In the genomic region with DNA sequence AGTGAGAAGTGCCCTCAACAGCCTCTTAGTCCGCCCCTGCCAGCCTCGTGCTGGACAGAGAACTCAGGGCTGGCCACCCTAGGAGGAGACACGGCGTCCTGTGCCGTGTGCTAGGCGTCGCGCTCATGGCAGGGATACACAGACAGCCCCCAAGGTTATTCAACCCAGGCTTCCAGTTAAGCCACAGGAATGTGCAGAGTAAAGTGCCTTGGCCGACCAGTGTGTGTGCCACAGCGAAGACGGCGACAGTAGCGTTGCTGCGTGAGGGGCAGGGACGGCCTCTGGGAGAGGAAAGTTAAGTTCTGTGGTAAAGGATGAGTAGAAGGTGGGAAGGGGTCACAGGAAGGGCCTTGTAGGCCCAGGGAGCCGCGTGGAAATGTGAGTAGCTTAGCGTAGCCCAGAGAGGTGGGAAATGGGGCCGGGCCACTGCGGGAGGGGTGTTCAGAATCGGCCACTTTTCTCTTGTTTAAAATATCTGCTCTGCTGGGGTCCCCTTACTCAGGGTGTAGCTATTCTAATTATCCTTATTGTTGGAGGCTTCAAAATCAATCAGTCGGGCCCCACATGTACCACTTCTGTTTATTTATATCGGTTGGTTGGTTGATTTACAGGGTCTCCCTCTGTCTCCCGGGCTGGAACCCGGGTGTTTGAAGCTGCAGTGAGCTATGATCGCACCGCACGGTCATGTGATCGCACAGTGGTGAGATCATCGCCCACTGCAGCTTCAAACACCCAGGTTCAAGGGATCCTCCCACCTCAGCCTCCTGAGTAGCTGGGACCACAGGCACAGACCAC, we compare ENCODE assay signal across 17 cellular contexts. TPM values are rescaled to one million over a fixed set of nuclear protein-coding genes. Genes with fewer than 3 reads are reported as not detected.
DNase-seq lines count a peak whose midpoint lies in the region; ATAC-seq and TF ChIP-seq lines count a peak whose summit lies in the region.
"Had no signal": no experiment of that assay in that cellular context is flagged by ENCODE, and none has a peak within 500 bp of the region (broad histone marks: within the 10 kb centered on the region; RNA-seq: fewer than 3 reads in every experiment).

No MANE protein-coding gene starts in this region.

- H2AK5ac ChIP-seq in neuronal stem cell (ENCODE audit: low read depth, low read length): peak overlapping the region; percentile 89

- H3K27me3 ChIP-seq in adrenal gland: no peaks in the 10 kb centered on the region
- H3K27me3 ChIP-seq in neuronal stem cell (ENCODE audit: control insufficient read depth in 3 of 3, insufficient read depth in 3 of 3, low read depth in 1 of 3, low read length in 3 of 3): no peaks in the 10 kb centered on the region
- H3K27me3 ChIP-seq in upper lobe of left lung: no peaks in the 10 kb centered on the region
- H3K27me3 ChIP-seq: BLaER1 treated with 17β-estradiol and CSF1 and Interleukin-3, amounts not matched to agents 10 nM and 100 nM had no signal

- DNase-seq in adrenal gland: peak in 3 of 7 donors; percentile 36 to 44 (median 41)
- peak; percentile 24 for DNase-seq in fibroblast of villous mesenchyme (ENCODE audit: low read depth)
- no peak for DNase-seq in neuronal stem cell (ENCODE audit: low spot score)
- DNase-seq in upper lobe of left lung: no peak
- no peak for DNase-seq in cerebellum (ENCODE audit: low spot score)
- DNase-seq in GM10266 (ENCODE audit: extremely low spot score): no peak
- DNase-seq: activated CD4-positive, alpha-beta T cell treated with anti-CD3 and anti-CD28 coated beads, Interleukin-2, amount 10 ng/mL, durations not matched to agents 24 days and 14 days; activated T-cell treated with anti-CD3 and anti-CD28 coated beads, Interleukin-2, amount 50 U/mL, for 1 hour; central memory CD4-positive, alpha-beta T cell; HFFc6; KG1; NCI-H1105 treated with DMSO at 0.1 percent for 48 hours; NCI-H226; SHP77 treated with DMSO at 0.1 percent for 48 hours; stimulated activated CD4-positive, alpha-beta T cell treated with anti-CD3 and anti-CD28 coated beads, Interleukin-4, amount 100 ng/mL, for 1 hour had no signal

- no peak for TF ChIP-seq EP300 in upper lobe of left lung (IDR thresholded peaks at IDR 0.05)

- H3K18ac ChIP-seq in neuronal stem cell (ENCODE audit: low read length): no peak overlapping the region

- H2BK120ac ChIP-seq in neuronal stem cell (ENCODE audit: low read depth, low read length): peak overlapping the region; percentile 27

- H3K9ac ChIP-seq in neuronal stem cell (ENCODE audit: low read depth, low read length, poor library complexity): peak overlapping the region; percentile 51
- H3K9ac ChIP-seq: BLaER1 treated with 17β-estradiol and CSF1 and Interleukin-3, amounts not matched to agents 10 nM and 100 nM had no signal

- no peak overlapping the region for H3K4me2 ChIP-seq in neuronal stem cell (ENCODE audit: insufficient read depth, low read length, poor library complexity, severe bottlenecking)
- H3K4me2 ChIP-seq: BLaER1 treated with 17β-estradiol and CSF1 and Interleukin-3, amounts not matched to agents 10 nM and 100 nM had no signal

- H3K27ac ChIP-seq in adrenal gland (peak overlapping the region; percentile 90 to 99 (median 95)), neuronal stem cell (replicated peaks; ENCODE audit: low read length) (no peak overlapping the region), upper lobe of left lung (peak overlapping the region in 3 of 4 donors; percentile 61 to 82 (median 71))
- H3K27ac ChIP-seq: BLaER1 treated with 17β-estradiol and CSF1 and Interleukin-3, amounts not matched to agents 10 nM and 100 nM had no signal

- no peak for TF ChIP-seq CTCF in adrenal gland (IDR thresholded peaks at IDR 0.05)
- TF ChIP-seq CTCF in fibroblast of villous mesenchyme (IDR thresholded peaks at IDR 0.05; ENCODE audit: insufficient read depth, low read depth, low read length): no peak
- no peak for TF ChIP-seq CTCF in upper lobe of left lung (IDR thresholded peaks at IDR 0.05)
- no peak for TF ChIP-seq CTCF in GM10266 (IDR thresholded peaks at IDR 0.05; ENCODE audit: control insufficient read depth, insufficient read depth, low read depth, missing control alignments)

- ATAC-seq in upper lobe of left lung (ENCODE audit: low FRiP score in 2 of 2): no peak
- ATAC-seq in GM19463 (IDR thresholded peaks at IDR 0.05; ENCODE audit: unreplicated experiment): no peak

- peak overlapping the region; percentile 49 for H3K23ac ChIP-seq in neuronal stem cell (ENCODE audit: low read depth, low read length, poor library complexity)

- peak overlapping the region; percentile 42 for H2BK5ac ChIP-seq in neuronal stem cell (ENCODE audit: low read length)

- intact Hi-C loops in adrenal gland (cut with DNase I): no loop called here

- TF ChIP-seq POLR2A in adrenal gland (IDR thresholded peaks at IDR 0.05) (no peak), upper lobe of left lung (IDR thresholded peaks at IDR 0.05) (no peak)

- peak overlapping the region; percentile 75 for H2BK12ac ChIP-seq in neuronal stem cell (ENCODE audit: low read length)

- H3K36me3 ChIP-seq in adrenal gland (replicated peaks in 1 of 2) (peaks cover 0 to 23% of the 10 kb centered on the region in 2 donors), neuronal stem cell (replicated peaks in 1 of 2; ENCODE audit: control insufficient read depth in 2 of 2, insufficient read depth in 2 of 2, low read length in 2 of 2) (peaks cover 10 to 45% of the 10 kb centered on the region in 2 donors), upper lobe of left lung (peaks cover 3 to 55% (median 14%) of the 10 kb centered on the region in 4 donors)

- H3K14ac ChIP-seq in neuronal stem cell (ENCODE audit: low read length): no peak overlapping the region

- H3K9me3 ChIP-seq in adrenal gland (replicated peaks in 1 of 3): no peaks in the 10 kb centered on the region
- peaks cover 0 to 2% of the 10 kb centered on the region in 2 donors for H3K9me3 ChIP-seq in neuronal stem cell (replicated peaks in 1 of 2; ENCODE audit: control insufficient read depth in 2 of 2, insufficient read depth in 1 of 2, low read depth in 1 of 2, low read length in 2 of 2)
- H3K9me3 ChIP-seq in upper lobe of left lung: no peaks in the 10 kb centered on the region
- H3K9me3 ChIP-seq: BLaER1 treated with 17β-estradiol and CSF1 and Interleukin-3, amounts not matched to agents 10 nM and 100 nM had no signal

- H3K4me3 ChIP-seq in adrenal gland: no peak overlapping the region
- no peak overlapping the region for H3K4me3 ChIP-seq in fibroblast of villous mesenchyme (ENCODE audit: low read depth, low read length)
- H3K4me3 ChIP-seq in neuronal stem cell (ENCODE audit: low read length in 2 of 2): no peak overlapping the region
- no peak overlapping the region for H3K4me3 ChIP-seq in upper lobe of left lung
- H3K4me3 ChIP-seq: BLaER1 treated with 17β-estradiol and CSF1 and Interleukin-3, amounts not matched to agents 10 nM and 100 nM had no signal

- no peak overlapping the region for H3K4ac ChIP-seq in neuronal stem cell (ENCODE audit: low read length)

- H4K8ac ChIP-seq in neuronal stem cell (ENCODE audit: low read depth, low read length): no peak overlapping the region

- H2AFZ ChIP-seq in neuronal stem cell (ENCODE audit: low read length): no peak overlapping the region

- H3K79me1 ChIP-seq in neuronal stem cell (ENCODE audit: low read depth, low read length): peaks cover 3% of the 10 kb centered on the region

- 74 to 84% (median 81%) methylated on average over 27 to 30 of the region's 30 CpGs for WGBS in adrenal gland, 4 donors
- WGBS in neuronal stem cell (ENCODE audit: extremely low coverage in 2 of 2, insufficient read length in 2 of 2, insufficient replicate concordance in 1 of 2), 2 donors: no CpG with 5 or more reads among the region's 30 CpGs
- WGBS in upper lobe of left lung, 2 donors: 87 to 94% methylated on average over 28 to 29 of the region's 30 CpGs

- H4K91ac ChIP-seq in neuronal stem cell (ENCODE audit: low read depth, low read length, poor library complexity): no peak overlapping the region

- H2BK15ac ChIP-seq in neuronal stem cell (ENCODE audit: low read length): no peak overlapping the region

- H3K4me1 ChIP-seq in adrenal gland (replicated peaks in 1 of 2) (peaks cover 40 to 72% of the 10 kb centered on the region in 2 donors), neuronal stem cell (ENCODE audit: control insufficient read depth in 2 of 2, insufficient read depth in 1 of 2, low read depth in 1 of 2, low read length in 2 of 2) (peaks cover 38 to 46% of the 10 kb centered on the region in 2 donors), upper lobe of left lung (peaks cover 33 to 53% (median 47%) of the 10 kb centered on the region in 4 donors)

RNA-seq across cellular contexts. Expression of gene TMEM120A, which starts 24.5 kb away (rescaled TPM):
- total RNA-seq in adrenal gland: 100 to 1,000 TPM in 4 of 8 donors, 10 to 100 TPM in 4; 51.4 to 277 (median 113) TPM
- 100 to 1,000 TPM; 197 to 260 (median 227) TPM for polyA plus RNA-seq in adrenal gland
- 18.4 and 30.2 TPM in 2 replicates for total RNA-seq in fibroblast of villous mesenchyme
- polyA plus RNA-seq in neuronal stem cell (2013, experiment 1 of 2): 17.6 TPM
- 17.4 TPM for polyA plus RNA-seq in neuronal stem cell (2013, experiment 2 of 2)
- 10 to 100 TPM; 27.5 to 75.4 (median 43.1) TPM for total RNA-seq in upper lobe of left lung
- 16.7 TPM for total RNA-seq in cerebellum

RNA-seq across cellular contexts. Expression of gene POR, which starts 54.9 kb away (rescaled TPM):
- total RNA-seq in adrenal gland: 1,000 to 10,000 TPM in 1 of 8 donors, 100 to 1,000 TPM in 7; 268 to 1,301 (median 582) TPM
- 100 to 1,000 TPM; 442 to 981 (median 731) TPM for polyA plus RNA-seq in adrenal gland
- 77.0 and 90.7 TPM in 2 replicates for total RNA-seq in fibroblast of villous mesenchyme
- polyA plus RNA-seq in neuronal stem cell (2013, experiment 1 of 2): 61.0 TPM
- polyA plus RNA-seq in neuronal stem cell (2013, experiment 2 of 2): 62.9 TPM
- total RNA-seq in upper lobe of left lung: 100 to 1,000 TPM; 107 to 257 (median 194) TPM
- total RNA-seq in cerebellum: 37.1 TPM
